Comparison of ENCODE assay signal across 8 cellular contexts in the genomic region with DNA sequence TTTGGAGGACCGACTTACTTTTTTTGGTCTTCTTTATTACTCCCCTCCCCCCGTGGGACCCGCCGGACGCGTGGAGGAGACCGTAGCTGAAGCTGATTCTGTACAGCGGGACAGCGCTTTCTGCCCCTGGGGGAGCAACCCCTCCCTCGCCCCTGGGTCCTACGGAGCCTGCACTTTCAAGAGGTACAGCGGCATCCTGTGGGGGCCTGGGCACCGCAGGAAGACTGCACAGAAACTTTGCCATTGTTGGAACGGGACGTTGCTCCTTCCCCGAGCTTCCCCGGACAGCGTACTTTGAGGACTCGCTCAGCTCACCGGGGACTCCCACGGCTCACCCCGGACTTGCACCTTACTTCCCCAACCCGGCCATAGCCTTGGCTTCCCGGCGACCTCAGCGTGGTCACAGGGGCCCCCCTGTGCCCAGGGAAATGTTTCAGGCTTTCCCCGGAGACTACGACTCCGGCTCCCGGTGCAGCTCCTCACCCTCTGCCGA. TPM values are rescaled to one million over a fixed set of nuclear protein-coding genes. Genes with fewer than 3 reads are reported as not detected.
A peak's percentile ranks its signal among the peaks of the same experiment; 100 is the strongest.
DNase-seq lines count a peak whose midpoint lies in the region; ATAC-seq and TF ChIP-seq lines count a peak whose summit lies in the region.

No MANE protein-coding gene starts in this region.

- 0 to 1% (median 1%) methylated on average over 31 of the region's 31 CpGs for WGBS in ovary, 3 donors

- no peak for ATAC-seq in GM21360 (IDR thresholded peaks at IDR 0.05; ENCODE audit: unreplicated experiment)

- no peak for TF ChIP-seq POLR2A in ovary (IDR thresholded peaks at IDR 0.05)

- DNase-seq in AG04449 (ENCODE audit: low read depth, low spot score) (no peak), HFFc6 (no peak), epithelial cell of proximal tubule (ENCODE audit: low read depth) (no peak), ovary (peak in 4 of 5 donors; percentile 35 to 68 (median 62)), NCI-H446 (lab: John Stamatoyannopoulos, UW) (no peak), NCI-H774 (lab: John Stamatoyannopoulos, UW) (no peak)
- peak; percentile 47 for DNase-seq in activated CD4-positive, alpha-beta T cell treated with anti-CD3 and anti-CD28 coated beads, Interleukin-2, amount 50 U/mL, for 1 hour

- H3K9me3 Mint-ChIP-seq in HFFc6 = peaks cover 34% of the 10 kb centered on the region

- H3K36me3 Mint-ChIP-seq in HFFc6 (ENCODE audit: low read depth) = peaks cover 11% of the 10 kb centered on the region; the same call in 1 of the 2 replicates

- H3K4me1 ChIP-seq in ovary (ENCODE audit: insufficient read depth) = peaks cover 12% of the 10 kb centered on the region

- H3K27me3 ChIP-seq in ovary = no peaks in the 10 kb centered on the region

- H3K27me3 Mint-ChIP-seq in HFFc6 (ENCODE audit: insufficient read depth) = peaks cover 53% of the 10 kb centered on the region

- peak overlapping the region; percentile 89 for H3K4me3 Mint-ChIP-seq in HFFc6

- peak overlapping the region; percentile 90 to 95 for H3K27ac ChIP-seq in ovary

- H3K36me3 ChIP-seq in ovary = no peaks in the 10 kb centered on the region

- peak overlapping the region; percentile 95 for H3K4me3 ChIP-seq in AG04449 (ENCODE audit: low read depth, low read length)
- H3K4me3 ChIP-seq in epithelial cell of proximal tubule (ENCODE audit: low read depth, low read length) = peak overlapping the region; percentile 95
- peak overlapping the region; percentile 53 for H3K4me3 ChIP-seq in ovary

- CTCF ChIA-PET in AG04449 (lab: Yijun Ruan, JAX) = interaction anchor here (1.4 to 19.3 kb wide), 9 partner anchors 7 to 40 kb away, joined by 3 to 773 read pairs (median 9); no protein-coding TSS in a partner anchor

- POLR2A ChIA-PET in AG04449 (lab: Yijun Ruan, JAX) = interaction anchor here (1.0 to 3.4 kb wide), 5 partner anchors 9 to 37 kb away, joined by 3 to 37 read pairs (median 7); no protein-coding TSS in a partner anchor

- TF ChIP-seq CTCF in AG04449 (IDR thresholded peaks at IDR 0.05; ENCODE audit: insufficient read depth, low read length, missing control alignments) = peak; percentile 12
- TF ChIP-seq CTCF in HFFc6 (IDR thresholded peaks at IDR 0.05) = no peak
- peak; percentile 22 for TF ChIP-seq CTCF in epithelial cell of proximal tubule (conservative IDR thresholded peaks at IDR 0.05; ENCODE audit: low read depth, low read length)
- no peak for TF ChIP-seq CTCF in ovary (IDR thresholded peaks at IDR 0.05)

- H3K9me3 ChIP-seq in ovary = no peaks in the 10 kb centered on the region

- TF ChIP-seq EP300 in ovary (IDR thresholded peaks at IDR 0.05) = no peak

- intact Hi-C loops in ovary (cut with DNase I) = no loop called here

- H3K4me1 Mint-ChIP-seq in HFFc6 (ENCODE audit: low read depth) = peaks cover 43% of the 10 kb centered on the region

- peak overlapping the region; percentile 93 for H3K27ac Mint-ChIP-seq in HFFc6

RNA-seq across cellular contexts. Expression of a gene that starts 0.4 kb away (rescaled TPM):
- 10 to 100 TPM; 35.0 to 71.5 (median 62.9) TPM for total RNA-seq in HFFc6 (2021; fragmentation: NEBNext Ultra II Directional; extraction: Animal tissue kit (Norgen Biotek cat#: 25700))
- 0.65 and 3.4 TPM in 2 replicates for total RNA-seq in epithelial cell of proximal tubule
- total RNA-seq in ovary = 100 to 1,000 TPM in 3 of 7 donors, 10 to 100 TPM in 2, 1 to 10 TPM in 2; 2.9 to 295 (median 44.3) TPM
- polyA plus RNA-seq in ovary = 100 to 1,000 TPM in 1 of 2 donors, 1 to 10 TPM in 1; 4.9 to 142 TPM

RNA-seq across cellular contexts. Expression of a gene that starts 28.6 kb away (rescaled TPM):
- 10 to 100 TPM; 10.3 to 21.3 (median 13.8) TPM for total RNA-seq in HFFc6 (2021; fragmentation: NEBNext Ultra II Directional; extraction: Animal tissue kit (Norgen Biotek cat#: 25700))
- total RNA-seq in epithelial cell of proximal tubule (6.9 and 9.7 TPM in 2 replicates), ovary (1 to 10 TPM in 5 of 7 donors, under 1 TPM in 2; 0.63 to 4.7 (median 2.5) TPM)
- 1 to 10 TPM; 3.0 to 5.0 TPM for polyA plus RNA-seq in ovary

RNA-seq across cellular contexts. Expression of a gene that starts 30.0 kb away (rescaled TPM):
- total RNA-seq in HFFc6 (2021; fragmentation: NEBNext Ultra II Directional; extraction: Animal tissue kit (Norgen Biotek cat#: 25700)) = 1 to 10 TPM in 4 of 6 experiments, under 1 TPM in 2; 0.80 to 1.3 (median 1.1) TPM
- total RNA-seq in epithelial cell of proximal tubule (0.17 TPM in 1 of 2 replicates, not detected in the other), ovary (1 to 10 TPM in 3 of 7 donors, under 1 TPM in 3, not detected in 1; 0.40 to 1.7 (median 1.0) TPM)
- polyA plus RNA-seq in ovary = under 1 TPM; 0.21 to 0.93 TPM

RNA-seq across cellular contexts. Expression of a gene that starts 39.1 kb away (rescaled TPM):
- total RNA-seq in HFFc6 (2021; fragmentation: NEBNext Ultra II Directional; extraction: Animal tissue kit (Norgen Biotek cat#: 25700)) = 100 to 1,000 TPM; 179 to 199 (median 185) TPM
- 106 and 146 TPM in 2 replicates for total RNA-seq in epithelial cell of proximal tubule
- 10 to 100 TPM; 15.7 to 83.2 (median 58.2) TPM for total RNA-seq in ovary
- 10 to 100 TPM; 23.9 to 48.4 TPM for polyA plus RNA-seq in ovary

RNA-seq across cellular contexts. Expression of a gene that starts 44.5 kb away (rescaled TPM):
- 100 to 1,000 TPM; 106 to 129 (median 117) TPM for total RNA-seq in HFFc6 (2021; fragmentation: NEBNext Ultra II Directional; extraction: Animal tissue kit (Norgen Biotek cat#: 25700))
- total RNA-seq in epithelial cell of proximal tubule (66.6 and 71.6 TPM in 2 replicates), ovary (10 to 100 TPM; 70.7 to 98.6 (median 83.9) TPM)
- 10 to 100 TPM; 41.1 to 64.3 TPM for polyA plus RNA-seq in ovary

Comparison
In these comparisons a context has a peak if more than half of its experiments do, and no peak if none do; other contexts are left out.
1. DNase-seq: peak in activated CD4-positive, alpha-beta T cell treated with anti-CD3 and anti-CD28 coated beads, Interleukin-2, amount 50 U/mL, for 1 hour (single experiment) and ovary (4 of 5); none in AG04449 (single experiment), HFFc6 (single experiment), epithelial cell of proximal tubule (single experiment), NCI-H446 (0 of 2) and NCI-H774 (single experiment).
2. CTCF ChIP-seq: peak in AG04449 (single experiment) and epithelial cell of proximal tubule (single experiment); none in HFFc6 (single experiment) and ovary (0 of 3).
3. Peak in every context shown above with its lines, with median percentiles within 50 percentile points of each other: H3K4me3 ChIP-seq.